In the genomic region with DNA sequence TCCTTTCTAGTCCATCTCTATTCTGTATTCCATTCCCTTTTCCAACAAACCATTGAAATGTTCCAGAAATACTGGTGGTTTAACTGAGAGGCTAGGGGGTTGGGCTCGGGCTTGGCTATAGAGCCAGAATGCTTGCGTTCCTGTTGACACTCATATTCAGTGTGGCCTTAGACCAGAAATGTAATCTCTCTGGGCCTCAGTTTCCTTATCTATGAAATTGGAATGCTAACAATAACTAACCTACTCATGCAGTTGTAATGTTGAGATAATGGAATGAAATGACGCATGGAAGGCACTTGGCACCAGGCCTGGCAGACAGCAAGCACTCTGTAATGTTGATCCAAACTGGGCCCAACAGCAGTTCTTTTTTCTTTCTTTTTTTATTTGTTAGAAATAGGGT, we compare ENCODE assay signal across 9 cellular contexts. TPM values are rescaled to one million over a fixed set of nuclear protein-coding genes. Genes with fewer than 3 reads are reported as not detected.
DNase-seq lines count a peak whose midpoint lies in the region; ATAC-seq, FAIRE-seq and TF ChIP-seq lines count a peak whose summit lies in the region.
"Had no signal": no experiment of that assay in that cellular context is flagged by ENCODE, and none has a peak within 500 bp of the region (broad histone marks: within the 10 kb centered on the region; RNA-seq: fewer than 3 reads in every experiment).

No MANE protein-coding gene starts in this region.

- no peak overlapping the region for H2AFZ ChIP-seq in ACC112 (ENCODE audit: low read length, unreplicated experiment)

- peaks cover 60 to 76% (median 75%) of the 10 kb centered on the region in 3 donors for H3K4me1 Mint-ChIP-seq in IgD-negative memory B cell

- H3K4me3 ChIP-seq in ACC112 (ENCODE audit: low read depth, low read length): peak overlapping the region; percentile 16; the same call in 1 of the 2 replicates
- no peak overlapping the region for H3K4me3 ChIP-seq in cardiac fibroblast (replicated peaks in 1 of 2; ENCODE audit: low read depth in 2 of 2, low read length in 2 of 2)
- no peak overlapping the region for H3K4me3 ChIP-seq in lower lobe of right lung

- peak overlapping the region in 3 of 4 donors; percentile 23 to 72 (median 49) for H3K4me3 Mint-ChIP-seq in IgD-negative memory B cell
- H3K4me3 Mint-ChIP-seq: activated T-cell treated with anti-CD3 and anti-CD28 coated beads, Interleukin-2, amount 50 U/mL, for 4 hours had no signal

- peak; percentile 96 to 99 for DNase-seq in cardiac fibroblast (ENCODE audit: low read depth in 2 of 2)
- no peak for DNase-seq in lower lobe of right lung
- DNase-seq in GM13977 (ENCODE audit: low spot score): no peak
- no peak for DNase-seq in HTR-8/SVneo (ENCODE audit: insufficient read length, low spot score)
- no peak for DNase-seq in NCI-H526 (lab: John Stamatoyannopoulos, UW)
- DNase-seq: activated T-cell treated with anti-CD3 and anti-CD28 coated beads, Interleukin-2, amount 50 U/mL, for 4 hours had no signal

- H3K4me1 ChIP-seq in ACC112 (ENCODE audit: control insufficient read depth, insufficient read depth, low read length, unreplicated experiment) (peaks cover 80% of the 10 kb centered on the region), lower lobe of right lung (peaks cover 73% of the 10 kb centered on the region)

- peak overlapping the region; percentile 46 to 100 (median 98) for H3K27ac Mint-ChIP-seq in IgD-negative memory B cell

- H3K36me3 ChIP-seq in ACC112 (ENCODE audit: insufficient read depth, low read length) (no peaks in the 10 kb centered on the region), lower lobe of right lung (peaks cover 85% of the 10 kb centered on the region)

- peaks cover 26% of the 10 kb centered on the region for H3K79me2 ChIP-seq in ACC112 (ENCODE audit: control insufficient read depth, insufficient read depth, low read length, unreplicated experiment)

- no peaks in the 10 kb centered on the region for H3K9me3 ChIP-seq in lower lobe of right lung

- H3K27me3 ChIP-seq in ACC112 (ENCODE audit: insufficient read depth, low read length): no peaks in the 10 kb centered on the region
- no peaks in the 10 kb centered on the region for H3K27me3 ChIP-seq in lower lobe of right lung (ENCODE audit: low read depth)

- peaks cover 2% of the 10 kb centered on the region for H3K27me3 Mint-ChIP-seq in IgD-negative memory B cell

- no peak for FAIRE-seq in HTR-8/SVneo (lab: Jason Lieb, UNC)

- H3K9me3 Mint-ChIP-seq in IgD-negative memory B cell: no peaks in the 10 kb centered on the region
- H3K9me3 Mint-ChIP-seq: activated T-cell treated with anti-CD3 and anti-CD28 coated beads, Interleukin-2, amount 50 U/mL, for 4 hours had no signal

- H3K27ac ChIP-seq in ACC112 (ENCODE audit: low read depth, low read length) (peak overlapping the region; percentile 88), lower lobe of right lung (peak overlapping the region; percentile 18)

- peak; percentile 22 to 73 for ATAC-seq in lower lobe of right lung
- ATAC-seq in activated CD4-positive, CD25-positive, alpha-beta regulatory T cell treated with anti-CD3 and anti-CD28 coated beads, Interleukin-2, amount 50 U/mL, for 24 hours: no peak
- ATAC-seq: activated T-cell treated with anti-CD3 and anti-CD28 coated beads, Interleukin-2, amount 50 U/mL, for 4 hours had no signal

- in situ Hi-C loops in GM13977 (cut with MboI; ENCODE audit: low pct_unique_long_range_greater_than_20kb, low sequenced_read_pairs, unreplicated experiment): no loop called here

- TF ChIP-seq CTCF in cardiac fibroblast (IDR thresholded peaks at IDR 0.05; ENCODE audit: low read depth, low read length) (no peak), lower lobe of right lung (IDR thresholded peaks at IDR 0.05) (no peak), GM13977 (IDR thresholded peaks at IDR 0.05; ENCODE audit: extremely low read depth, insufficient read depth, missing control alignments) (no peak)

- H3K36me3 Mint-ChIP-seq in IgD-negative memory B cell: peaks cover 16% of the 10 kb centered on the region

- intact Hi-C loops in lower lobe of right lung (cut with DNase I): no loop called here

RNA-seq across cellular contexts. Expression of a gene that starts 26.8 kb away (rescaled TPM):
- polyA plus RNA-seq in IgD-negative memory B cell: 46.7 TPM
- total RNA-seq in lower lobe of right lung: 79.4 TPM

Comparison
In these comparisons a context has a peak if more than half of its experiments do, and no peak if none do; other contexts are left out.
1. DNase-seq: peak in cardiac fibroblast (2 of 2); none in lower lobe of right lung (single experiment), GM13977 (single experiment), HTR-8/SVneo (single experiment) and NCI-H526 (0 of 2).
2. ATAC-seq: peak in lower lobe of right lung (2 of 2); none in activated CD4-positive, CD25-positive, alpha-beta regulatory T cell treated with anti-CD3 and anti-CD28 coated beads, Interleukin-2, amount 50 U/mL, for 24 hours (0 of 2).